29 cellular contexts compared by ENCODE assay signal in genomic region chr14:85438613-85439012, GRCh38.
"Had no signal": no experiment of that assay in that cellular context is flagged by ENCODE, and none has a peak within 500 bp of the region (broad histone marks: within the 10 kb centered on the region; RNA-seq: fewer than 3 reads in every experiment).

No MANE protein-coding gene starts in this region.

- H3K36me3 ChIP-seq: colonic mucosa, esophagus squamous epithelium, left lung, neutrophil, pancreas, sigmoid colon, spleen, tibial artery, uterus, WERI-Rb-1 had no signal

- H3K4me1 Mint-ChIP-seq: activated CD4-positive, alpha-beta T cell treated with anti-CD3 and anti-CD28 coated beads, Interleukin-2, amount 10 ng/mL, durations not matched to agents 7 days and 5 days; activated CD8-positive, alpha-beta memory T cell treated with anti-CD3 and anti-CD28 coated beads, Interleukin-2, amount 10 ng/mL, durations not matched to agents 7 days and 5 days; activated naive CD4-positive, alpha-beta T cell treated with anti-CD3 and anti-CD28 coated beads, Interleukin-2, amount 10 ng/mL, durations not matched to agents 7 days and 5 days; central memory CD8-positive, alpha-beta T cell had no signal

- H3K27me3 ChIP-seq: body of pancreas, colonic mucosa, esophagus squamous epithelium, left lung, neutrophil, pancreas, sigmoid colon, spleen, tibial artery, uterus had no signal

- DNase-seq: activated CD4-positive, alpha-beta T cell treated with anti-CD3 and anti-CD28 coated beads, Interleukin-2, amount 10 ng/mL, durations not matched to agents 7 days and 5 days; activated CD4-positive, CD25-positive, alpha-beta regulatory T cell treated with anti-CD3 and anti-CD28 coated beads, Interleukin-2, amount 50 U/mL, for 72 hours; activated CD8-positive, alpha-beta memory T cell treated with anti-CD3 and anti-CD28 coated beads, Interleukin-2, amount 10 ng/mL, durations not matched to agents 7 days and 5 days; activated CD8-positive, alpha-beta T cell treated with anti-CD3 and anti-CD28 coated beads for 36 hours; activated effector memory CD4-positive, alpha-beta T cell treated with anti-CD3 and anti-CD28 coated beads, Interleukin-2, amount 50 U/mL, for 16 hours; activated naive CD4-positive, alpha-beta T cell treated with anti-CD3 and anti-CD28 coated beads, Interleukin-2, amount 10 ng/mL, durations not matched to agents 7 days and 5 days; activated T-cell treated with anti-CD3 and anti-CD28 coated beads for 4 hours; body of pancreas; colonic mucosa; dorsolateral prefrontal cortex; effector memory CD8-positive, alpha-beta T cell; esophagus squamous epithelium; left lung; midbrain; sigmoid colon; spleen; stimulated activated CD4-positive, alpha-beta T cell treated with anti-CD3 and anti-CD28 coated beads, Interleukin-4, amount 100 ng/mL, for 24 hours; T-helper 1 cell; tibial artery; WERI-Rb-1 had no signal

- H3K9me3 Mint-ChIP-seq: central memory CD8-positive, alpha-beta T cell; natural killer cell treated with Interleukin-12 subunit alpha and Interleukin-12 subunit beta and Interleukin-15 and Interleukin-18, amount 100 ng/mL, for 72 hours had no signal

- H3K36me3 Mint-ChIP-seq: activated CD8-positive, alpha-beta memory T cell treated with anti-CD3 and anti-CD28 coated beads, Interleukin-2, amount 10 ng/mL, durations not matched to agents 7 days and 5 days; activated naive CD4-positive, alpha-beta T cell treated with anti-CD3 and anti-CD28 coated beads, Interleukin-2, amount 10 ng/mL, durations not matched to agents 7 days and 5 days; natural killer cell treated with Interleukin-12 subunit alpha and Interleukin-12 subunit beta and Interleukin-15 and Interleukin-18, amount 100 ng/mL, for 72 hours had no signal

- H3K4me3 ChIP-seq: body of pancreas, colonic mucosa, dorsolateral prefrontal cortex, esophagus squamous epithelium, left lung, lung, pancreas, sigmoid colon, spleen, tibial artery, uterus had no signal

- H3K4me3 Mint-ChIP-seq: activated CD4-positive, alpha-beta T cell treated with anti-CD3 and anti-CD28 coated beads, Interleukin-2, amount 10 ng/mL, durations not matched to agents 7 days and 5 days; activated CD8-positive, alpha-beta memory T cell treated with anti-CD3 and anti-CD28 coated beads, Interleukin-2, amount 10 ng/mL, durations not matched to agents 7 days and 5 days; activated CD8-positive, alpha-beta T cell treated with anti-CD3 and anti-CD28 coated beads for 36 hours; activated naive CD4-positive, alpha-beta T cell treated with anti-CD3 and anti-CD28 coated beads, Interleukin-2, amount 10 ng/mL, durations not matched to agents 7 days and 5 days; central memory CD8-positive, alpha-beta T cell; effector memory CD8-positive, alpha-beta T cell; natural killer cell treated with Interleukin-12 subunit alpha and Interleukin-12 subunit beta and Interleukin-15 and Interleukin-18, amount 100 ng/mL, for 72 hours; stimulated activated naive CD8-positive, alpha-beta T cell treated with anti-CD3 and anti-CD28 coated beads, Interleukin-15, Interleukin-2, amounts not matched to agents 100 ng/mL and 50 ng/mL, for 24 hours had no signal

- H3K27ac Mint-ChIP-seq: activated CD4-positive, alpha-beta T cell treated with anti-CD3 and anti-CD28 coated beads, Interleukin-2, amount 10 ng/mL, durations not matched to agents 7 days and 5 days; activated CD8-positive, alpha-beta memory T cell treated with anti-CD3 and anti-CD28 coated beads, Interleukin-2, amount 10 ng/mL, durations not matched to agents 7 days and 5 days; activated CD8-positive, alpha-beta T cell treated with anti-CD3 and anti-CD28 coated beads for 36 hours; activated naive CD4-positive, alpha-beta T cell treated with anti-CD3 and anti-CD28 coated beads, Interleukin-2, amount 10 ng/mL, durations not matched to agents 7 days and 5 days; effector memory CD8-positive, alpha-beta T cell; natural killer cell treated with Interleukin-12 subunit alpha and Interleukin-12 subunit beta and Interleukin-15 and Interleukin-18, amount 100 ng/mL, for 72 hours; stimulated activated naive CD8-positive, alpha-beta T cell treated with anti-CD3 and anti-CD28 coated beads, Interleukin-15, Interleukin-2, amounts not matched to agents 100 ng/mL and 50 ng/mL, for 24 hours had no signal

- H3K27me3 Mint-ChIP-seq: activated CD4-positive, alpha-beta T cell treated with anti-CD3 and anti-CD28 coated beads, Interleukin-2, amount 10 ng/mL, durations not matched to agents 7 days and 5 days; activated CD8-positive, alpha-beta memory T cell treated with anti-CD3 and anti-CD28 coated beads, Interleukin-2, amount 10 ng/mL, durations not matched to agents 7 days and 5 days; activated CD8-positive, alpha-beta T cell treated with anti-CD3 and anti-CD28 coated beads for 36 hours; activated naive CD4-positive, alpha-beta T cell treated with anti-CD3 and anti-CD28 coated beads, Interleukin-2, amount 10 ng/mL, durations not matched to agents 7 days and 5 days; central memory CD8-positive, alpha-beta T cell; effector memory CD8-positive, alpha-beta T cell; natural killer cell treated with Interleukin-12 subunit alpha and Interleukin-12 subunit beta and Interleukin-15 and Interleukin-18, amount 100 ng/mL, for 72 hours; stimulated activated naive CD8-positive, alpha-beta T cell treated with anti-CD3 and anti-CD28 coated beads, Interleukin-15, Interleukin-2, amounts not matched to agents 100 ng/mL and 50 ng/mL, for 24 hours had no signal

- H3K9me3 ChIP-seq: body of pancreas, colonic mucosa, esophagus squamous epithelium, left lung, neutrophil, pancreas, sigmoid colon, spleen, tibial artery, uterus had no signal

- FAIRE-seq: pancreas, TTC549 had no signal

- H3K4me1 ChIP-seq: colonic mucosa, left lung, spleen, uterus had no signal

- H3K27ac ChIP-seq: body of pancreas, colonic mucosa, dorsolateral prefrontal cortex, esophagus squamous epithelium, left lung, neutrophil, sigmoid colon, spleen, tibial artery, WERI-Rb-1 had no signal

- ATAC-seq: activated CD8-positive, alpha-beta memory T cell treated with anti-CD3 and anti-CD28 coated beads, Interleukin-2, amount 10 ng/mL, durations not matched to agents 7 days and 5 days; activated CD8-positive, alpha-beta T cell treated with anti-CD3 and anti-CD28 coated beads for 36 hours; body of pancreas; effector memory CD8-positive, alpha-beta T cell; left lung; natural killer cell treated with Interleukin-12 subunit alpha and Interleukin-12 subunit beta and Interleukin-15 and Interleukin-18, amount 100 ng/mL, for 72 hours; pancreas; SK-N-SH treated with all-trans-retinoic acid at 6 μM for 48 hours had no signal
